Comparison of ENCODE assay signal across 20 cellular contexts in genomic region chr17:47669060-47669459, GRCh38. TPM values are rescaled to one million over a fixed set of nuclear protein-coding genes. Genes with fewer than 3 reads are reported as not detected.
DNase-seq lines count a peak whose midpoint lies in the region; ATAC-seq, FAIRE-seq and TF ChIP-seq lines count a peak whose summit lies in the region.
"Had no signal": no experiment of that assay in that cellular context is flagged by ENCODE, and none has a peak within 500 bp of the region (broad histone marks: within the 10 kb centered on the region; RNA-seq: fewer than 3 reads in every experiment).

No MANE protein-coding gene starts in this region.

- no peak overlapping the region for H2BK15ac ChIP-seq in IMR-90 (ENCODE audit: low read depth, low read length)
- no peak overlapping the region for H2BK15ac ChIP-seq in H1 (ENCODE audit: low read length)

- CTCF ChIA-PET in activated naive CD4-positive, alpha-beta T cell treated with anti-CD3 and anti-CD28 coated beads for 36 hours (lab: Charles Lee) = interaction anchor here (0.6 to 0.9 kb wide), 3 partner anchors 11 to 169 kb away, joined by 3 to 4 read pairs (median 3); no protein-coding TSS in a partner anchor
- CTCF ChIA-PET in IMR-90 (lab: Yijun Ruan, JAX) (no interaction called here), H1 (lab: Charles Lee; ENCODE audit: partially characterized antibody) (interaction anchor here (0.6 to 0.7 kb wide), 2 partner anchors 14 to 54 kb away, joined by 3 read pairs; no protein-coding TSS in a partner anchor)

- TF ChIP-seq POLR2A in IMR-90 (IDR thresholded peaks at IDR 0.05; ENCODE audit: low read depth, low read length) (no peak), H1 (IDR thresholded peaks at IDR 0.05; ENCODE audit: control extremely low read depth in 1 of 2, low read depth in 2 of 2, low read length in 2 of 2) (no peak)

- peaks cover 24 to 31% of the 10 kb centered on the region in 2 experiments for H3K79me1 ChIP-seq in IMR-90 (ENCODE audit: low read depth in 1 of 2, low read length in 2 of 2)
- H3K79me1 ChIP-seq in H1 (ENCODE audit: low read depth, low read length) = no peaks in the 10 kb centered on the region

- no peak overlapping the region for H4K8ac ChIP-seq in IMR-90 (ENCODE audit: low read depth in 2 of 2, low read length in 2 of 2)
- peak overlapping the region; percentile 42 for H4K8ac ChIP-seq in H1 (ENCODE audit: extremely low read depth, insufficient read depth, low read length)

- TF ChIP-seq CTCF in IMR-90 (conservative IDR thresholded peaks at IDR 0.05; ENCODE audit: low read depth, low read length) (no peak), H1 (IDR thresholded peaks at IDR 0.05; ENCODE audit: control extremely low read depth in 1 of 3, insufficient read depth in 1 of 3, low read depth in 1 of 3, low read length in 3 of 3) (no peak)

- no peak for DNase-seq in activated naive CD4-positive, alpha-beta T cell treated with anti-CD3 and anti-CD28 coated beads for 36 hours
- no peak for DNase-seq in activated naive CD4-positive, alpha-beta T cell treated with Interleukin-2 at 50 U/mL for 16 hours
- no peak for DNase-seq in IMR-90
- no peak for DNase-seq in H1 (ENCODE audit: low read depth in 1 of 2, low spot score in 2 of 2)
- no peak for DNase-seq in stimulated activated effector memory CD8-positive, alpha-beta T cell treated with anti-CD3 and anti-CD28 coated beads, Interleukin-12 subunit alpha, Interleukin-12 subunit beta, amount 100 ng/mL, for 72 hours (ENCODE audit: low spot score in 2 of 2)
- DNase-seq in activated naive CD8-positive, alpha-beta T cell treated with anti-CD3 and anti-CD28 coated beads for 36 hours = no peak
- no peak for DNase-seq in activated CD4-positive, alpha-beta T cell treated with anti-CD3 and anti-CD28 coated beads, Interleukin-2, amount 50 U/mL, for 1 hour
- DNase-seq: DMS79, H7, NCI-H1417 treated with DMSO at 0.1 percent for 48 hours, NCI-H187 treated with DMSO at 0.1 percent for 48 hours, NCI-H226, NCI-H524, NCI-H82, OCI-M1, SHP77 had no signal

- H2BK5ac ChIP-seq in IMR-90 (ENCODE audit: low read depth, low read length, poor library complexity, severe bottlenecking) (no peak overlapping the region), H1 (ENCODE audit: low read depth, low read length) (no peak overlapping the region)

- H3K18ac ChIP-seq in IMR-90 (ENCODE audit: low read depth, low read length) = no peak overlapping the region
- H3K18ac ChIP-seq in H1 (ENCODE audit: extremely low read depth, low read length) = no peak overlapping the region

- WGBS in IMR-90 (ENCODE audit: extremely low coverage in 2 of 2, insufficient read length in 1 of 2), 2 experiments = no CpG with 5 or more reads among the region's 4 CpGs
- 95% methylated on average over 4 of the region's 4 CpGs; no CpG with 5 or more reads in 1 of the 2 experiments for WGBS in H1 (ENCODE audit: extremely low coverage in 1 of 2, insufficient coverage in 1 of 2, insufficient read length in 1 of 2, insufficient replicate concordance in 2 of 2, low coverage in 1 of 2, low lambda C conversion rate in 2 of 2, missing lambda C conversion rate in 1 of 2), 2 experiments

- no peak for TF ChIP-seq EP300 in H1 (IDR thresholded peaks at IDR 0.05; ENCODE audit: borderline replicate concordance in 1 of 2, low read depth in 2 of 2, low read length in 2 of 2)

- H4K5ac ChIP-seq in IMR-90 (ENCODE audit: low read depth, low read length) (no peak overlapping the region), H1 (ENCODE audit: insufficient read length, low read depth, low read length) (no peak overlapping the region)

- no peaks in the 10 kb centered on the region for H3K9me1 ChIP-seq in IMR-90 (ENCODE audit: insufficient read depth, low read length)

- H3K4me1 Mint-ChIP-seq in activated naive CD4-positive, alpha-beta T cell treated with anti-CD3 and anti-CD28 coated beads for 36 hours (ENCODE audit: low read depth) = peaks cover 36% of the 10 kb centered on the region
- H3K4me1 Mint-ChIP-seq in stimulated activated effector memory CD8-positive, alpha-beta T cell treated with anti-CD3 and anti-CD28 coated beads, Interleukin-12 subunit alpha, Interleukin-12 subunit beta, amount 100 ng/mL, for 72 hours = peaks cover 27% of the 10 kb centered on the region
- peaks cover 32% of the 10 kb centered on the region for H3K4me1 Mint-ChIP-seq in activated naive CD8-positive, alpha-beta T cell treated with anti-CD3 and anti-CD28 coated beads for 36 hours

- H2AFZ ChIP-seq in IMR-90 (replicated peaks; ENCODE audit: low read length, poor library complexity) (no peak overlapping the region), H1 (ENCODE audit: low read length) (no peak overlapping the region)

- H2BK20ac ChIP-seq in IMR-90 (ENCODE audit: low read depth, low read length) = no peak overlapping the region
- no peak overlapping the region for H2BK20ac ChIP-seq in H1 (ENCODE audit: low read length)

- H4K20me1 ChIP-seq in IMR-90 (ENCODE audit: insufficient read depth, low read length) (peaks cover 29% of the 10 kb centered on the region), H1 (replicated peaks in 1 of 2; ENCODE audit: control insufficient read depth in 1 of 2, insufficient read depth in 2 of 2, low read length in 2 of 2) (peaks cover 6 to 19% of the 10 kb centered on the region in 2 experiments)

- H3K9me3 ChIP-seq in IMR-90 (ENCODE audit: control insufficient read depth, insufficient read depth, low read length) (no peaks in the 10 kb centered on the region), H1 (ENCODE audit: insufficient read depth in 2 of 2, low read depth in 1 of 2, low read length in 1 of 2) (no peaks in the 10 kb centered on the region)
- H3K9me3 ChIP-seq: BLaER1 treated with 17β-estradiol and CSF1 and Interleukin-3, amounts not matched to agents 10 nM and 100 nM had no signal

- no peak overlapping the region for H3K4me2 ChIP-seq in IMR-90 (ENCODE audit: low read depth, low read length)
- H3K4me2 ChIP-seq in H1 (ENCODE audit: insufficient read depth in 1 of 2, low read depth in 2 of 2, low read length in 2 of 2) = no peak overlapping the region

- H2BK120ac ChIP-seq in IMR-90 (ENCODE audit: low read depth, low read length) (no peak overlapping the region), H1 (replicated peaks; ENCODE audit: low read depth, low read length) (no peak overlapping the region)

- H2AK5ac ChIP-seq in IMR-90 (ENCODE audit: low read depth, low read length) (no peak overlapping the region), H1 (ENCODE audit: low read depth, low read length) (no peak overlapping the region)

- H3K23ac ChIP-seq in IMR-90 (ENCODE audit: low read depth, low read length) = no peak overlapping the region
- H3K23ac ChIP-seq in H1 (ENCODE audit: insufficient read length) = no peak overlapping the region

- no peak overlapping the region for H3K4ac ChIP-seq in IMR-90 (ENCODE audit: low read depth, low read length)
- no peak overlapping the region for H3K4ac ChIP-seq in H1 (replicated peaks; ENCODE audit: insufficient read length, low read depth, low read length)

- H3K14ac ChIP-seq in IMR-90 (replicated peaks; ENCODE audit: low read depth, low read length) (no peak overlapping the region), H1 (ENCODE audit: insufficient read length) (no peak overlapping the region)

- peak overlapping the region; percentile 69 for H3K27ac Mint-ChIP-seq in activated naive CD4-positive, alpha-beta T cell treated with anti-CD3 and anti-CD28 coated beads for 36 hours
- H3K27ac Mint-ChIP-seq in stimulated activated effector memory CD8-positive, alpha-beta T cell treated with anti-CD3 and anti-CD28 coated beads, Interleukin-12 subunit alpha, Interleukin-12 subunit beta, amount 100 ng/mL, for 72 hours = peak overlapping the region; percentile 63
- H3K27ac Mint-ChIP-seq in activated naive CD8-positive, alpha-beta T cell treated with anti-CD3 and anti-CD28 coated beads for 36 hours = no peak overlapping the region

- no peak overlapping the region for H2AK9ac ChIP-seq in IMR-90 (replicated peaks; ENCODE audit: low read depth, low read length, poor library complexity)

- H3K23me2 ChIP-seq in H1 (ENCODE audit: low read depth, low read length) = no peaks in the 10 kb centered on the region

- dilution Hi-C loops in IMR-90 (cut with HindIII; ENCODE audit: low sequenced_read_pairs, unreplicated experiment) = no loop called here

- no peaks in the 10 kb centered on the region for H3K27me3 Mint-ChIP-seq in activated naive CD4-positive, alpha-beta T cell treated with anti-CD3 and anti-CD28 coated beads for 36 hours (ENCODE audit: low read depth)
- H3K27me3 Mint-ChIP-seq in activated naive CD8-positive, alpha-beta T cell treated with anti-CD3 and anti-CD28 coated beads for 36 hours = no peaks in the 10 kb centered on the region

- H3K4me3 ChIP-seq in IMR-90 (ENCODE audit: insufficient read depth, low read depth, low read length) = no peak overlapping the region
- H3K4me3 ChIP-seq in H1 (ENCODE audit: extremely low read depth in 1 of 4, insufficient read depth in 2 of 4, low read depth in 3 of 4, low read length in 4 of 4) = no peak overlapping the region
- H3K4me3 ChIP-seq: BLaER1 treated with 17β-estradiol and CSF1 and Interleukin-3, amounts not matched to agents 10 nM and 100 nM; K562 had no signal

- TF ChIP-seq RAD21 in IMR-90 (IDR thresholded peaks at IDR 0.05; ENCODE audit: low read length) = no peak
- TF ChIP-seq RAD21 in H1 (IDR thresholded peaks at IDR 0.05 in 1 of 2, conservative IDR thresholded peaks at IDR 0.05 in 1 of 2; ENCODE audit: low read depth in 2 of 2, low read length in 2 of 2) = no peak

- H3K36me3 ChIP-seq in IMR-90 (ENCODE audit: control insufficient read depth, insufficient read depth, low read length) (peaks cover 66% of the 10 kb centered on the region), H1 (ENCODE audit: control insufficient read depth in 2 of 4, insufficient read depth in 4 of 4, low read length in 3 of 4) (peaks cover 65 to 96% (median 89%) of the 10 kb centered on the region in 4 experiments)

- H3K27me3 ChIP-seq in IMR-90 (ENCODE audit: control insufficient read depth, insufficient read depth, low read length) = no peaks in the 10 kb centered on the region
- H3K27me3 ChIP-seq in H1 (replicated peaks in 1 of 4; ENCODE audit: control insufficient read depth in 3 of 4, extremely low read depth in 1 of 4, insufficient read depth in 3 of 4, low read length in 3 of 4) = no peaks in the 10 kb centered on the region
- H3K27me3 ChIP-seq: BLaER1 treated with 17β-estradiol and CSF1 and Interleukin-3, amounts not matched to agents 10 nM and 100 nM had no signal

- H3K79me2 ChIP-seq in H1 (ENCODE audit: control insufficient read depth in 1 of 2, insufficient read depth in 2 of 2, low read length in 2 of 2) = peaks cover 0 to 25% of the 10 kb centered on the region in 2 experiments; a peak in 2 of 4 replicates

- POLR2A ChIA-PET in IMR-90 (lab: Charles Lee; ENCODE audit: unreplicated experiment) (no interaction called here), H1 (lab: Charles Lee; ENCODE audit: partially characterized antibody) (interaction anchor here (41.8 to 46.3 kb wide), 2 partner anchors 3 to 13 kb away, joined by 1575 read pairs; partner anchors contain the start of genes KPNB1 and TBKBP1)

- peaks cover 80% of the 10 kb centered on the region for H3K36me3 Mint-ChIP-seq in activated naive CD4-positive, alpha-beta T cell treated with anti-CD3 and anti-CD28 coated beads for 36 hours (ENCODE audit: low read depth)
- peaks cover 100% of the 10 kb centered on the region for H3K36me3 Mint-ChIP-seq in stimulated activated effector memory CD8-positive, alpha-beta T cell treated with anti-CD3 and anti-CD28 coated beads, Interleukin-12 subunit alpha, Interleukin-12 subunit beta, amount 100 ng/mL, for 72 hours
- peaks cover 69% of the 10 kb centered on the region for H3K36me3 Mint-ChIP-seq in activated naive CD8-positive, alpha-beta T cell treated with anti-CD3 and anti-CD28 coated beads for 36 hours

- H4K91ac ChIP-seq in IMR-90 (ENCODE audit: insufficient read depth, low read depth, low read length) (no peak overlapping the region), H1 (replicated peaks; ENCODE audit: insufficient read length, low read length) (no peak overlapping the region)

- in situ Hi-C loops in IMR-90 (cut with MboI; ENCODE audit: low sequenced_read_pairs) = no loop called here

- ATAC-seq in IMR-90 (ENCODE audit: low read depth) = no peak
- no peak for ATAC-seq in stimulated activated effector memory CD8-positive, alpha-beta T cell treated with anti-CD3 and anti-CD28 coated beads, Interleukin-12 subunit alpha, Interleukin-12 subunit beta, amount 100 ng/mL, for 72 hours
- ATAC-seq in HG03135 (IDR thresholded peaks at IDR 0.05; ENCODE audit: unreplicated experiment) = no peak
- ATAC-seq: K562, SK-N-SH treated with all-trans-retinoic acid at 6 μM for 48 hours had no signal

- no peak for FAIRE-seq in H1 (lab: Jason Lieb, UNC)
- FAIRE-seq: K562 had no signal

- H3K4me1 ChIP-seq in IMR-90 (ENCODE audit: control insufficient read depth, insufficient read depth, low read length) (no peaks in the 10 kb centered on the region; the same call in 1 of the 2 replicates), H1 (replicated peaks in 1 of 4; ENCODE audit: control insufficient read depth in 3 of 4, insufficient read depth in 4 of 4, low read length in 3 of 4) (peaks cover 0 to 10% (median 7%) of the 10 kb centered on the region in 4 experiments; a peak in 3 of 7 replicates)

- H3K4me3 Mint-ChIP-seq in activated naive CD4-positive, alpha-beta T cell treated with anti-CD3 and anti-CD28 coated beads for 36 hours = no peak overlapping the region
- no peak overlapping the region for H3K4me3 Mint-ChIP-seq in stimulated activated effector memory CD8-positive, alpha-beta T cell treated with anti-CD3 and anti-CD28 coated beads, Interleukin-12 subunit alpha, Interleukin-12 subunit beta, amount 100 ng/mL, for 72 hours
- no peak overlapping the region for H3K4me3 Mint-ChIP-seq in activated naive CD8-positive, alpha-beta T cell treated with anti-CD3 and anti-CD28 coated beads for 36 hours

- H2BK12ac ChIP-seq in H1 (ENCODE audit: low read depth, low read length) = no peak overlapping the region

- intact Hi-C loops in activated naive CD4-positive, alpha-beta T cell treated with anti-CD3 and anti-CD28 coated beads for 36 hours (cut with micrococcal nuclease) = no loop called here
- intact Hi-C loops in IMR-90 (cut with micrococcal nuclease) = no loop called here

- no peak overlapping the region for H3K9ac ChIP-seq in IMR-90 (ENCODE audit: low read depth, low read length)
- no peak overlapping the region for H3K9ac ChIP-seq in H1 (replicated peaks in 1 of 4; ENCODE audit: extremely low read depth in 1 of 4, low read depth in 3 of 4, low read length in 3 of 4)

- no peak overlapping the region for H3K56ac ChIP-seq in IMR-90 (ENCODE audit: extremely low read depth, insufficient read depth, low read length)
- H3K56ac ChIP-seq in H1 (replicated peaks; ENCODE audit: insufficient read length, low read depth, low read length) = no peak overlapping the region

- H3K27ac ChIP-seq in IMR-90 (ENCODE audit: insufficient read depth, low read length) (no peak overlapping the region), H1 (ENCODE audit: low read depth, low read length) (no peak overlapping the region)

- BruUV-seq in IMR-90 (replicated peaks; lab: Mats Ljungman, UMichigan) = TSS peak; percentile 42

- no peaks in the 10 kb centered on the region for H3K9me3 Mint-ChIP-seq in activated naive CD4-positive, alpha-beta T cell treated with anti-CD3 and anti-CD28 coated beads for 36 hours
- H3K9me3 Mint-ChIP-seq in stimulated activated effector memory CD8-positive, alpha-beta T cell treated with anti-CD3 and anti-CD28 coated beads, Interleukin-12 subunit alpha, Interleukin-12 subunit beta, amount 100 ng/mL, for 72 hours = no peaks in the 10 kb centered on the region
- H3K9me3 Mint-ChIP-seq in activated naive CD8-positive, alpha-beta T cell treated with anti-CD3 and anti-CD28 coated beads for 36 hours = no peaks in the 10 kb centered on the region

RNA-seq across cellular contexts. Expression of gene KPNB1, which starts 19.3 kb away (rescaled TPM):
- 100 to 1,000 TPM; 602 to 614 TPM for total RNA-seq in activated naive CD4-positive, alpha-beta T cell treated with anti-CD3 and anti-CD28 coated beads for 36 hours
- total RNA-seq in IMR-90 (2012; rRNA removed) = 659 and 1,082 TPM in 2 replicates
- polyA plus RNA-seq in IMR-90 (2012; rRNA removed) (191 and 206 TPM in 2 replicates), H1 (2011; rRNA removed) (142 and 171 TPM in 2 replicates)
- 78.7 and 81.9 TPM in 2 replicates for polyA plus RNA-seq in IMR-90 (2012; cell fraction: cytosol; rRNA removed)
- polyA plus RNA-seq in IMR-90 (2012; cell fraction: nucleus; rRNA removed; ENCODE audit: low replicate concordance) = 66.4 and 160 TPM in 2 replicates
- total RNA-seq in H1 (2021; fragmentation: NEBNext Ultra II Directional; extraction: Animal tissue kit (Norgen Biotek cat#: 25700)) = 625 and 635 TPM in 2 replicates
- polyA plus RNA-seq in H1 (2011; cell fraction: cytosol; rRNA removed) = 209 TPM
- polyA plus RNA-seq in H1 (2011; cell fraction: nucleus; rRNA removed) = 433 TPM
- polyA plus RNA-seq in H1 (2012, experiment 1 of 2) = 357 to 670 TPM (median 408 TPM) in 4 replicates
- polyA plus RNA-seq in H1 (2012, experiment 2 of 2) = 16.3 TPM
- polyA plus RNA-seq in H1 (2013, experiment 1 of 2) = 602 TPM
- 545 TPM for polyA plus RNA-seq in H1 (2013, experiment 2 of 2)
- 512 and 884 TPM in 2 replicates for polyA minus RNA-seq in H1 (2011; rRNA and poly(A)+ RNA removed)
- 185 TPM for polyA minus RNA-seq in H1 (2011; cell fraction: cytosol; rRNA and poly(A)+ RNA removed)
- 342 TPM for polyA minus RNA-seq in H1 (2011; cell fraction: nucleus; rRNA and poly(A)+ RNA removed)
- total RNA-seq in activated naive CD8-positive, alpha-beta T cell treated with anti-CD3 and anti-CD28 coated beads for 36 hours = 100 to 1,000 TPM; 886 to 911 TPM

RNA-seq across cellular contexts. Expression of gene TBKBP1, which starts 24.9 kb away (rescaled TPM):
- 10 to 100 TPM; 19.5 to 19.7 TPM for total RNA-seq in activated naive CD4-positive, alpha-beta T cell treated with anti-CD3 and anti-CD28 coated beads for 36 hours
- 3.4 and 3.6 TPM in 2 replicates for total RNA-seq in IMR-90 (2012; rRNA removed)
- polyA plus RNA-seq in IMR-90 (2012; rRNA removed) (7.6 and 8.5 TPM in 2 replicates), H1 (2011; rRNA removed) (6.3 and 9.3 TPM in 2 replicates)
- polyA plus RNA-seq in IMR-90 (2012; cell fraction: cytosol; rRNA removed) = 2.7 and 7.8 TPM in 2 replicates
- polyA plus RNA-seq in IMR-90 (2012; cell fraction: nucleus; rRNA removed; ENCODE audit: low replicate concordance) = 52.0 and 59.7 TPM in 2 replicates
- 15.1 and 16.7 TPM in 2 replicates for total RNA-seq in H1 (2021; fragmentation: NEBNext Ultra II Directional; extraction: Animal tissue kit (Norgen Biotek cat#: 25700))
- polyA plus RNA-seq in H1 (2011; cell fraction: cytosol; rRNA removed) = 8.4 TPM
- polyA plus RNA-seq in H1 (2011; cell fraction: nucleus; rRNA removed) = 20.6 TPM
- 17.1 to 26.1 TPM (median 23.5 TPM) in 4 replicates for polyA plus RNA-seq in H1 (2012, experiment 1 of 2)
- 21.5 TPM for polyA plus RNA-seq in H1 (2012, experiment 2 of 2)
- 6.6 TPM for polyA plus RNA-seq in H1 (2013, experiment 1 of 2)
- 7.1 TPM for polyA plus RNA-seq in H1 (2013, experiment 2 of 2)
- 5.1 and 6.0 TPM in 2 replicates for polyA minus RNA-seq in H1 (2011; rRNA and poly(A)+ RNA removed)
- 11.2 TPM for polyA minus RNA-seq in H1 (2011; cell fraction: cytosol; rRNA and poly(A)+ RNA removed)
- 7.2 TPM for polyA minus RNA-seq in H1 (2011; cell fraction: nucleus; rRNA and poly(A)+ RNA removed)
- 10 to 100 TPM; 11.7 to 11.9 TPM for total RNA-seq in activated naive CD8-positive, alpha-beta T cell treated with anti-CD3 and anti-CD28 coated beads for 36 hours
